In the genomic region with DNA sequence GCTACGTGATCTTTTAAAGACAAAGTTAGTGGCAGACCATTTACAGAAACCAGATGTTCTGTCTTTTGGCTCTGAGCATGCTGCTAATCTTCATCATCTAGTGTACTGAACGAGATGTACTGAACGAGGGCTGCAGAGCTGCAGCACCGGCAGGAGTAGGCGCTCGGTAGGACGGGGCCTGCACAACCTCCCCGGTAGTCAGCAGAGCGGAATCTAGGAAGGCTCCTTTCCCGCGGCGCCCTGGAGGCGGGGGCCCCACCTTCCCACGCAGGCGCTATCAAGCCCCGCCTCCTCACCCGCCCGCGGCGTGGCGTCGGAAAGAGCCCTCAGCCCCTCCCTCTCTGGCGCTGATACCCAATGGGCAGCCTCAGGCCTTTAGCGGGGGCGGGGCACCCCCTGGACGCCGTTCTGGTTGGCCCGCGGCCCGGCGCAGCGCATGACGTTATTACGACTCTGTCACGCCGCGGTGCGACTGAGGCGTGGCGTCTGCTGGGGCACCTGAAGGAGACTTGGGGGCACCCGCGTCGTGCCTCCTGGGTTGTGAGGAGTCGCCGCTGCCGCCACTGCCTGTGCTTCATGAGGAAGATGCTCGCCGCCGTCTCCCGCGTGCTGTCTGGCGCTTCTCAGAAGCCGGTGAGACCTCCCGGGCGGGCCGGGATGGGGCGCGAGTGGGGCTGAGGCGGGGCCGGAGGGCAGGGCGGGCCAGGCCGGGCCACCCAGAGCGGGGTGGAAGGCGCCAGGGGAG, we compare ENCODE assay signal across 8 cellular contexts. TPM values are rescaled to one million over a fixed set of nuclear protein-coding genes. Genes with fewer than 3 reads are reported as not detected.
A peak's percentile ranks its signal among the peaks of the same experiment; 100 is the strongest.
DNase-seq lines count a peak whose midpoint lies in the region; ATAC-seq and TF ChIP-seq lines count a peak whose summit lies in the region.

A gene (plus strand): TSS at position 466 of the 745 bp plus-strand sequence. CDS start 111 bp downstream, at position 577.

- no peaks in the 10 kb centered on the region for H3K36me3 Mint-ChIP-seq in activated naive CD4-positive, alpha-beta T cell treated with anti-CD3 and anti-CD28 coated beads, Interleukin-2, amount 50 U/mL, for 24 hours

- H3K27me3 Mint-ChIP-seq in activated naive CD4-positive, alpha-beta T cell treated with anti-CD3 and anti-CD28 coated beads, Interleukin-2, amount 50 U/mL, for 24 hours, result peaks cover 1% of the 10 kb centered on the region

- H3K27ac Mint-ChIP-seq in activated naive CD4-positive, alpha-beta T cell treated with anti-CD3 and anti-CD28 coated beads, Interleukin-2, amount 50 U/mL, for 24 hours, result peak within 1 kb of the TSS; percentile 84

- DNase-seq in GM06990 (ENCODE audit: extremely low read depth, insufficient read length), result peak; percentile 92
- peak; percentile 94 for DNase-seq in NCI-H1092 (lab: John Stamatoyannopoulos, UW)
- peak; percentile 88 for DNase-seq in germinal center (ENCODE audit: low spot score)
- peak; percentile 88 for DNase-seq in occipital lobe (lab: John Stamatoyannopoulos, UW)

- peak within 1 kb of the TSS; percentile 18 for H3K27ac ChIP-seq in temporal lobe (ENCODE audit: low read depth, low read length)

- no peaks in the 10 kb centered on the region for H3K27me3 ChIP-seq in GM06990 (replicated peaks; ENCODE audit: control insufficient read depth, insufficient read depth, low read length)

- H3K4me1 Mint-ChIP-seq in activated naive CD4-positive, alpha-beta T cell treated with anti-CD3 and anti-CD28 coated beads, Interleukin-2, amount 50 U/mL, for 24 hours, result peaks cover 19% of the 10 kb centered on the region

- peak within 1 kb of the TSS; percentile 91 for H3K4me3 Mint-ChIP-seq in activated naive CD4-positive, alpha-beta T cell treated with anti-CD3 and anti-CD28 coated beads, Interleukin-2, amount 50 U/mL, for 24 hours

- ATAC-seq in HG02588 (IDR thresholded peaks at IDR 0.05; ENCODE audit: unreplicated experiment) (peak; percentile 98), SK-N-SH treated with all-trans-retinoic acid at 6 μM for 48 hours (peak; percentile 93)

- H3K4me3 ChIP-seq in GM06990 (replicated peaks; ENCODE audit: low read depth, low read length), result peak within 1 kb of the TSS; percentile 80

- TF ChIP-seq CTCF in GM06990 (IDR thresholded peaks at IDR 0.05; ENCODE audit: insufficient read depth, low read length, poor library complexity, severe bottlenecking), result no peak

- H3K9me3 Mint-ChIP-seq in activated naive CD4-positive, alpha-beta T cell treated with anti-CD3 and anti-CD28 coated beads, Interleukin-2, amount 50 U/mL, for 24 hours, result no peaks in the 10 kb centered on the region

- no peaks in the 10 kb centered on the region for H3K36me3 ChIP-seq in GM06990 (ENCODE audit: control insufficient read depth, insufficient read depth, low read length)

TF ChIP-seq in SK-N-SH treated with all-trans-retinoic acid at 6 μM for 48 hours, 23 proteins besides CTCF, POLR2A, EP300 and RAD21:
- TF ChIP-seq CSDC2 (CRISPR knock-in tag; IDR thresholded peaks at IDR 0.05) (no peak), BACH2 (CRISPR knock-in tag; IDR thresholded peaks at IDR 0.05; ENCODE audit: borderline replicate concordance) (no peak), TOX (CRISPR knock-in tag; IDR thresholded peaks at IDR 0.05; ENCODE audit: borderline replicate concordance) (no peak)

RNA-seq across cellular contexts. Expression of the gene that starts here (rescaled TPM):
- 75.3 TPM for total RNA-seq in occipital lobe
- total RNA-seq in temporal lobe, result 39.1 TPM

Comparison
In these comparisons a context has a peak if more than half of its experiments do, and no peak if none do; other contexts are left out.
1. Peak in every context shown above with its lines: DNase-seq, ATAC-seq, H3K4me3 ChIP-seq and H3K27ac ChIP-seq.